In genomic region chr5:167280111-167280510, GRCh38 we compare ENCODE assay signal across 26 cellular contexts.
"Had no signal": no experiment of that assay in that cellular context is flagged by ENCODE, and none has a peak within 500 bp of the region (broad histone marks: within the 10 kb centered on the region; RNA-seq: fewer than 3 reads in every experiment).

No MANE protein-coding gene starts in this region.

- H3K36me3 Mint-ChIP-seq: T-cell had no signal

- H3K4me1 ChIP-seq: SJCRH30 had no signal

- H3K36me3 ChIP-seq: SJCRH30 had no signal

- H3K9me3 ChIP-seq: SJCRH30 had no signal

- H3K27me3 ChIP-seq: SJCRH30 had no signal

- H3K27ac Mint-ChIP-seq: T-cell; T-helper 1 cell treated with Interleukin-12 subunit alpha and Interleukin-12 subunit beta and Interleukin-4 antibody, amounts not matched to agents 30 μg/mL and 1 μg/mL, for 36 hours had no signal

- DNase-seq: IMR-90, Karpas-422, KG1, MM.1S, NCI-H1092 treated with DMSO at 0.1 percent for 48 hours, NCI-H1436, NCI-H187, NCI-H2029, NCI-H2081 treated with DMSO at 0.1 percent for 48 hours, NCI-H2171, NCI-H226, NCI-H446, NCI-H510A, NCI-H524 treated with DMSO at 0.1 percent for 48 hours, NCI-H69, NCI-H774, PC-3, SHP77, SJCRH30, SW 1271, T-cell had no signal

- ATAC-seq: HepG2, Panc1, PC-3, T-cell had no signal

- H3K27me3 Mint-ChIP-seq: T-cell had no signal

- H3K27ac ChIP-seq: HL-60, RWPE1, SJCRH30 had no signal

- H3K4me3 Mint-ChIP-seq: T-cell; T-helper 1 cell treated with Interleukin-12 subunit alpha and Interleukin-12 subunit beta and Interleukin-4 antibody, amounts not matched to agents 30 μg/mL and 1 μg/mL, for 36 hours had no signal

- H3K4me3 ChIP-seq: SJCRH30 had no signal

- H3K4me1 Mint-ChIP-seq: T-cell had no signal

- FAIRE-seq: HepG2 had no signal
